1 cellular context compared by ENCODE assay signal in genomic region chr1:44707959-44708831, GRCh38.
TF ChIP-seq lines count a peak whose summit lies in the region.

No MANE protein-coding gene starts in this region.

TF ChIP-seq in H1, 55 proteins besides CTCF, POLR2A, EP300 and RAD21:
- TF ChIP-seq POU5F1 (IDR thresholded peaks at IDR 0.05; ENCODE audit: low read depth, low read length) (no peak), KDM1A (IDR thresholded peaks at IDR 0.05; ENCODE audit: borderline replicate concordance, low read length) (no peak), YY1 (IDR thresholded peaks at IDR 0.05; ENCODE audit: low read depth, low read length) (no peak), RBBP5 (IDR thresholded peaks at IDR 0.05; ENCODE audit: borderline replicate concordance, low read depth, low read length) (no peak), HDAC2 (IDR thresholded peaks at IDR 0.05; ENCODE audit: borderline replicate concordance in 1 of 2, low read depth in 2 of 2, low read length in 2 of 2) (no peak), SP2 (IDR thresholded peaks at IDR 0.05; ENCODE audit: low read length) (no peak), CHD1 (IDR thresholded peaks at IDR 0.05; ENCODE audit: low read depth, low read length) (no peak), NANOG (IDR thresholded peaks at IDR 0.05; ENCODE audit: insufficient read depth, low read depth, low read length, poor library complexity, severe bottlenecking) (no peak), MAFK (IDR thresholded peaks at IDR 0.05; ENCODE audit: low read depth, low read length) (no peak), GABPA (IDR thresholded peaks at IDR 0.05; ENCODE audit: borderline replicate concordance, insufficient read depth, low read length) (no peak), ATF2 (IDR thresholded peaks at IDR 0.05; ENCODE audit: low read length) (no peak), PHF8 (conservative IDR thresholded peaks at IDR 0.05; ENCODE audit: low read depth, low read length) (no peak), SIN3A (conservative IDR thresholded peaks at IDR 0.05 in 1 of 2, IDR thresholded peaks at IDR 0.05 in 1 of 2; ENCODE audit: low read depth in 1 of 2, low read length in 2 of 2) (no peak), TBP (IDR thresholded peaks at IDR 0.05; ENCODE audit: low read depth, low read length) (no peak), SP1 (IDR thresholded peaks at IDR 0.05; ENCODE audit: low read depth, low read length) (no peak), SIRT6 (IDR thresholded peaks at IDR 0.05; ENCODE audit: low read length) (no peak)
- TF ChIP-seq, protein P1, sequence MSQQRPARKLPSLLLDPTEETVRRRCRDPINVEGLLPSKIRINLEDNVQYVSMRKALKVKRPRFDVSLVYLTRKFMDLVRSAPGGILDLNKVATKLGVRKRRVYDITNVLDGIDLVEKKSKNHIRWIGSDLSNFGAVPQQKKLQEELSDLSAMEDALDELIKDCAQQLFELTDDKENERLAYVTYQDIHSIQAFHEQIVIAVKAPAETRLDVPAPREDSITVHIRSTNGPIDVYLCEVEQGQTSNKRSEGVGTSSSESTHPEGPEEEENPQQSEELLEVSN (IDR thresholded peaks at IDR 0.05): no peak
- TF ChIP-seq, protein P2, sequence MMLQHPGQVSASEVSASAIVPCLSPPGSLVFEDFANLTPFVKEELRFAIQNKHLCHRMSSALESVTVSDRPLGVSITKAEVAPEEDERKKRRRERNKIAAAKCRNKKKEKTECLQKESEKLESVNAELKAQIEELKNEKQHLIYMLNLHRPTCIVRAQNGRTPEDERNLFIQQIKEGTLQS (IDR thresholded peaks at IDR 0.05; ENCODE audit: insufficient read depth, low read depth, low read length): no peak
